10 cellular contexts compared by ENCODE assay signal in the genomic region with DNA sequence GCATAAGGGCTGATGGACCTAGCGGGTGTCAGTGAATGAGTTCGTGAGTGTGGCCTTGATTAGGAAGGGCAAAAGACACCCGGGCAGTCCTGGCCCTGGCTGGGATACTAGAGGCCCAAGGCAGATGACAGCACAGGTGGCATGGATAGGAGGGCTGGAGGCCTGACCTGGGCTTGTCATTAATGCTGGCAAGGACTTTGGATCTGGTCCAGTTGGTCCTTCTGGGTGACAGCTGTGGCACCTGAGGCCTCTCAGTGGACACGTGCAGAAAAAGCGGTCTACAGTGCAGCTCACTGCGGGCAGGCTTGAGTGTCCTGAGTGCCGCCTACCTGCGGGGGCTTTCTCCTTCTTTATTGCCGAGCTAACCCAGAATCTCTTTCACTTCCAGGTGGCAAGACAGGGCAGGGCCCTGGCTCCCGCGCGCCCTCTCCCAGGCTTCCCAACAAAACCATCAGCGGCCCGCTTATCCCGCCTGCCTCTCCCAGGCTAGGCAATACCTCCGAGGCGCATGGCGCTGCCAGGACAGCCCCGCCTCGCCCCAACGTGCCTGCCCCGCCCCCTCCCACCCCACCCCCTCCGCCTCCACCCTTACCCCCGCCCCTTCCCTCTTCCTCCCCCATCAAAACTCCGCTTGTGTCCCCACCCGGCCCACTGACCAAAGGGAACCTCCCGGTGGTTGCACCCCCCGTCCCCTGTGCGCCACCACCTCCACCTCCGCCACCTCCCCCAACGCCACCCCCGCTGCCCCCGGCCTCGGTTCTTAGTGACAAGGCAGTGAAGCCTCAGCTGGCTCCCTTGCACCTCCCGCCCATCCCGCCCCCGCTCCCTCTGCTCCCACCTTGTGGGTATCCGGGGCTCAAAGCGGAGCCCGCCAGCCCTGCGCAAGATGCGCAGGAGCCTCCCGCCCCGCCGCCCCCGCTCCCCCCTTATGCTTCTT.
DNase-seq lines count a peak whose midpoint lies in the region; TF ChIP-seq lines count a peak whose summit lies in the region.
"Had no signal": no experiment of that assay in that cellular context is flagged by ENCODE, and none has a peak within 500 bp of the region (broad histone marks: within the 10 kb centered on the region; RNA-seq: fewer than 3 reads in every experiment).

No MANE protein-coding gene starts in this region.

- no peaks in the 10 kb centered on the region for H4K20me1 ChIP-seq in OCI-LY7 (ENCODE audit: insufficient read depth, low read length)

- H3K27me3 ChIP-seq in parathyroid adenoma (ENCODE audit: control insufficient read depth, insufficient read depth, low read length): no peaks in the 10 kb centered on the region

- TF ChIP-seq CTCF in glutamatergic neuron (IDR thresholded peaks at IDR 0.05; ENCODE audit: partially characterized antibody, unreplicated experiment) (no peak), parathyroid adenoma (IDR thresholded peaks at IDR 0.05) (no peak), OCI-LY7 (conservative IDR thresholded peaks at IDR 0.05; ENCODE audit: low read length) (no peak)

- peak; percentile 71 for DNase-seq in DMS53 (lab: John Stamatoyannopoulos, UW)
- DNase-seq in NCI-H69 (lab: John Stamatoyannopoulos, UW): peak; percentile 86
- peak; percentile 31 for DNase-seq in glutamatergic neuron
- DNase-seq in NCI-H526 treated with DMSO at 0.1 percent for 48 hours (lab: John Stamatoyannopoulos, UW): no peak
- no peak for DNase-seq in SW 1271 (lab: John Stamatoyannopoulos, UW)
- DNase-seq in OCI-LY7 (ENCODE audit: low spot score): no peak
- no peak for DNase-seq in NCI-H82 treated with DMSO at 0.1 percent for 48 hours (lab: John Stamatoyannopoulos, UW; ENCODE audit: unreplicated experiment)
- DNase-seq: DND-41, MM.1S had no signal

- H3K4me3 Mint-ChIP-seq in glutamatergic neuron (ENCODE audit: unreplicated experiment): peak overlapping the region; percentile 55

- H3K36me3 ChIP-seq in parathyroid adenoma (ENCODE audit: control insufficient read depth, insufficient read depth, low read length) (no peaks in the 10 kb centered on the region), OCI-LY7 (ENCODE audit: insufficient read depth, low read length) (no peaks in the 10 kb centered on the region)

- H3K27me3 Mint-ChIP-seq in glutamatergic neuron (ENCODE audit: unreplicated experiment): peaks cover 13% of the 10 kb centered on the region

- peaks cover 4% of the 10 kb centered on the region for H3K4me1 Mint-ChIP-seq in glutamatergic neuron (ENCODE audit: low read depth, unreplicated experiment)

- POLR2A ChIA-PET in OCI-LY7 (lab: Charles Lee): no interaction called here

- no peak overlapping the region for H3K9ac ChIP-seq in parathyroid adenoma

- H3K4me3 ChIP-seq in parathyroid adenoma (ENCODE audit: low read depth, low read length) (peak overlapping the region; percentile 54), OCI-LY7 (ENCODE audit: low read depth, low read length, poor library complexity, severe bottlenecking) (no peak overlapping the region)

- H3K9me3 ChIP-seq in parathyroid adenoma (ENCODE audit: control insufficient read depth, low read length) (no peaks in the 10 kb centered on the region), OCI-LY7 (ENCODE audit: low read length) (no peaks in the 10 kb centered on the region)

- H3K36me3 Mint-ChIP-seq in glutamatergic neuron (ENCODE audit: unreplicated experiment): peaks cover 6% of the 10 kb centered on the region

- intact Hi-C loops in OCI-LY7 (cut with micrococcal nuclease; ENCODE audit: unreplicated experiment): no loop called here

- H3K4me1 ChIP-seq in parathyroid adenoma (peaks cover 12% of the 10 kb centered on the region), OCI-LY7 (ENCODE audit: insufficient read depth, low read length, poor library complexity, severe bottlenecking) (no peaks in the 10 kb centered on the region)

- peak overlapping the region; percentile 81 for H3K27ac ChIP-seq in parathyroid adenoma
- H3K27ac ChIP-seq in OCI-LY7 (ENCODE audit: low read depth, low read length, poor library complexity, severe bottlenecking): no peak overlapping the region

- H3K9me3 Mint-ChIP-seq in glutamatergic neuron (ENCODE audit: unreplicated experiment): peaks cover 2% of the 10 kb centered on the region

- CTCF ChIA-PET in OCI-LY7 (lab: Charles Lee; ENCODE audit: unreplicated experiment): no interaction called here

- no peaks in the 10 kb centered on the region for H3K79me2 ChIP-seq in parathyroid adenoma
- no peaks in the 10 kb centered on the region for H3K79me2 ChIP-seq in OCI-LY7 (ENCODE audit: insufficient read depth, low read depth, low read length)

- H2AFZ ChIP-seq in parathyroid adenoma (peak overlapping the region; percentile 87), OCI-LY7 (ENCODE audit: low read length) (no peak overlapping the region)

- no TSS peak for BruUV-seq in OCI-LY7 (replicated peaks; lab: Mats Ljungman, UMichigan)

- peak overlapping the region; percentile 68 for H3K4me2 ChIP-seq in parathyroid adenoma (ENCODE audit: low read length)
- H3K4me2 ChIP-seq in OCI-LY7 (ENCODE audit: low read length): no peak overlapping the region

- H3K27ac Mint-ChIP-seq in glutamatergic neuron (ENCODE audit: unreplicated experiment): no peak overlapping the region

- no peaks in the 10 kb centered on the region for H3K9me2 ChIP-seq in OCI-LY7 (ENCODE audit: insufficient read depth, low read length)

Comparison
In these comparisons a context has a peak if more than half of its experiments do, and no peak if none do; other contexts are left out.
1. DNase-seq: peak in DMS53 (single experiment), NCI-H69 (single experiment) and glutamatergic neuron (single experiment); none in NCI-H526 treated with DMSO at 0.1 percent for 48 hours (single experiment), SW 1271 (0 of 2), OCI-LY7 (single experiment) and NCI-H82 treated with DMSO at 0.1 percent for 48 hours (single experiment).